Comparison of ENCODE assay signal across 13 cellular contexts in the genomic region with DNA sequence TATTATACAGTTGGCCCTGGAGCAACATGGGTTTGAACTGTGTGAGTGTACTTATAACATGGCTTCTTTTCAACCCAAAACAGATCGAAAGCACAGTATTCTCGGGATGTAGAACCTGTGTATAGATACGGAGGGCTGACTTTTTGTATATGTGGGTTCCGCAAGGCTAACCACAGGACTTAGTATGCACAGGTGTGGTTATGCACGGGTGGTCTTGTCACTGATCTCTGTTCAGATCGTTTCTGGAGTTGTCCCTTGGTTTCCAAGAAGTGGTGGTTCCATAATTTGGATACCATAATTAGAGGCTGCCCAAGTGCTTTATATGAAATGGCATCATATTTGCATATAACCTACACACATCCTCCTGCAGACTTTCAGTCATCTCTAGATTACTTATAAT. TPM values are rescaled to one million over a fixed set of nuclear protein-coding genes. Genes with fewer than 3 reads are reported as not detected.
DNase-seq lines count a peak whose midpoint lies in the region; ATAC-seq and TF ChIP-seq lines count a peak whose summit lies in the region.
"Had no signal": no experiment of that assay in that cellular context is flagged by ENCODE, and none has a peak within 500 bp of the region (broad histone marks: within the 10 kb centered on the region; RNA-seq: fewer than 3 reads in every experiment).

No MANE protein-coding gene starts in this region.

- DNase-seq in Jurkat, Clone E6-1 (ENCODE audit: low read depth, low spot score): peak; percentile 22
- DNase-seq in ACHN (no peak), WTC11 (ENCODE audit: low spot score) (no peak), SHP77 treated with DMSO at 0.1 percent for 48 hours (lab: John Stamatoyannopoulos, UW) (no peak), nucleus accumbens (lab: John Stamatoyannopoulos, UW) (no peak)
- DNase-seq: BE2C; body of pancreas; NK-92 treated with Interleukin-12 subunit alpha and Interleukin-12 subunit beta, amount 100 ng/mL, for 24 hours; stimulated activated naive CD4-positive, alpha-beta T cell treated with Interleukin-2 at 50 U/mL for 16 hours had no signal

- POLR2A ChIA-PET in WTC11 (lab: Charles Lee): no interaction called here

- H3K27ac ChIP-seq in BLaER1: no peak overlapping the region
- H3K27ac ChIP-seq: body of pancreas had no signal

- H3K9me3 ChIP-seq in BLaER1: peaks cover 7% of the 10 kb centered on the region; the same call in 1 of the 2 replicates
- H3K9me3 ChIP-seq: BE2C, body of pancreas had no signal

- no peak overlapping the region for H3K27ac Mint-ChIP-seq in WTC11

- no peak overlapping the region for H3K4me3 Mint-ChIP-seq in WTC11

- no peaks in the 10 kb centered on the region for H3K27me3 ChIP-seq in BLaER1
- H3K27me3 ChIP-seq: BE2C, body of pancreas had no signal

- H3K9me3 Mint-ChIP-seq in WTC11: no peaks in the 10 kb centered on the region

- H3K36me3 ChIP-seq in BLaER1: peaks cover 52% of the 10 kb centered on the region

- ATAC-seq in GM18873 (IDR thresholded peaks at IDR 0.05; ENCODE audit: low FRiP score, unreplicated experiment) (peak; percentile 35), HG02759 (IDR thresholded peaks at IDR 0.05; ENCODE audit: unreplicated experiment) (peak; percentile 48), WTC11 (no peak)
- ATAC-seq: body of pancreas had no signal

- in situ Hi-C loops in ACHN (cut with HindIII; ENCODE audit: low pct_ligation_motif_present, low pct_unique_long_range_greater_than_20kb, low sequenced_read_pairs): no loop called here

- TF ChIP-seq CTCF in WTC11 (IDR thresholded peaks at IDR 0.05): no peak

- H3K4me1 ChIP-seq in BLaER1: peaks cover 47% of the 10 kb centered on the region
- H3K4me1 ChIP-seq: BE2C, body of pancreas had no signal

- H3K27me3 Mint-ChIP-seq in WTC11 (ENCODE audit: low read depth): no peaks in the 10 kb centered on the region

- peak overlapping the region; percentile 87 for H3K4me2 ChIP-seq in BLaER1

- H3K4me3 ChIP-seq in BLaER1: no peak overlapping the region
- H3K4me3 ChIP-seq in Jurkat, Clone E6-1 (ENCODE audit: low read length): no peak overlapping the region
- H3K4me3 ChIP-seq: body of pancreas had no signal

- no peaks in the 10 kb centered on the region for H3K4me1 Mint-ChIP-seq in WTC11

- no peak overlapping the region for H3K9ac ChIP-seq in BLaER1
- H3K9ac ChIP-seq: KMS-11 had no signal

- H4K20me1 ChIP-seq in BLaER1: peaks cover 90% of the 10 kb centered on the region

- CTCF ChIA-PET in WTC11 (lab: Charles Lee): interaction anchor here (1.6 kb wide), 1 partner anchor 34 kb away, joined by 4 read pairs; no protein-coding TSS in a partner anchor

- H3K36me3 Mint-ChIP-seq in WTC11: no peaks in the 10 kb centered on the region; the same call in 1 of the 2 replicates

TF ChIP-seq in WTC11, 78 proteins besides CTCF, POLR2A, EP300 and RAD21:
- TF ChIP-seq, protein P1, sequence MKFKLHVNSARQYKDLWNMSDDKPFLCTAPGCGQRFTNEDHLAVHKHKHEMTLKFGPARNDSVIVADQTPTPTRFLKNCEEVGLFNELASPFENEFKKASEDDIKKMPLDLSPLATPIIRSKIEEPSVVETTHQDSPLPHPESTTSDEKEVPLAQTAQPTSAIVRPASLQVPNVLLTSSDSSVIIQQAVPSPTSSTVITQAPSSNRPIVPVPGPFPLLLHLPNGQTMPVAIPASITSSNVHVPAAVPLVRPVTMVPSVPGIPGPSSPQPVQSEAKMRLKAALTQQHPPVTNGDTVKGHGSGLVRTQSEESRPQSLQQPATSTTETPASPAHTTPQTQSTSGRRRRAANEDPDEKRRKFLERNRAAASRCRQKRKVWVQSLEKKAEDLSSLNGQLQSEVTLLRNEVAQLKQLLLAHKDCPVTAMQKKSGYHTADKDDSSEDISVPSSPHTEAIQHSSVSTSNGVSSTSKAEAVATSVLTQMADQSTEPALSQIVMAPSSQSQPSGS (CRISPR knock-in tag; IDR thresholded peaks at IDR 0.05; ENCODE audit: borderline replicate concordance, low read depth): no peak
- TF ChIP-seq, protein P2, sequence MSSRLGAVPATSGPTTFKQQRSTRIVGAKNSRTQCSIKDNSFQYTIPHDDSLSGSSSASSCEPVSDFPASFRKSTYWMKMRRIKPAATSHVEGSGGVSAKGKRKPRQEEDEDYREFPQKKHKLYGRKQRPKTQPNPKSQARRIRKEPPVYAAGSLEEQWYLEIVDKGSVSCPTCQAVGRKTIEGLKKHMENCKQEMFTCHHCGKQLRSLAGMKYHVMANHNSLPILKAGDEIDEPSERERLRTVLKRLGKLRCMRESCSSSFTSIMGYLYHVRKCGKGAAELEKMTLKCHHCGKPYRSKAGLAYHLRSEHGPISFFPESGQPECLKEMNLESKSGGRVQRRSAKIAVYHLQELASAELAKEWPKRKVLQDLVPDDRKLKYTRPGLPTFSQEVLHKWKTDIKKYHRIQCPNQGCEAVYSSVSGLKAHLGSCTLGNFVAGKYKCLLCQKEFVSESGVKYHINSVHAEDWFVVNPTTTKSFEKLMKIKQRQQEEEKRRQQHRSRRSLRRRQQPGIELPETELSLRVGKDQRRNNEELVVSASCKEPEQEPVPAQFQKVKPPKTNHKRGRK (CRISPR knock-in tag; IDR thresholded peaks at IDR 0.05; ENCODE audit: borderline replicate concordance): no peak
- TF ChIP-seq, protein P3, sequence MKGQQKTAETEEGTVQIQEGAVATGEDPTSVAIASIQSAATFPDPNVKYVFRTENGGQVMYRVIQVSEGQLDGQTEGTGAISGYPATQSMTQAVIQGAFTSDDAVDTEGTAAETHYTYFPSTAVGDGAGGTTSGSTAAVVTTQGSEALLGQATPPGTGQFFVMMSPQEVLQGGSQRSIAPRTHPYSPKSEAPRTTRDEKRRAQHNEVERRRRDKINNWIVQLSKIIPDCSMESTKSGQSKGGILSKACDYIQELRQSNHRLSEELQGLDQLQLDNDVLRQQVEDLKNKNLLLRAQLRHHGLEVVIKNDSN (CRISPR knock-in tag; IDR thresholded peaks at IDR 0.05): no peak
- TF ChIP-seq, protein P4, sequence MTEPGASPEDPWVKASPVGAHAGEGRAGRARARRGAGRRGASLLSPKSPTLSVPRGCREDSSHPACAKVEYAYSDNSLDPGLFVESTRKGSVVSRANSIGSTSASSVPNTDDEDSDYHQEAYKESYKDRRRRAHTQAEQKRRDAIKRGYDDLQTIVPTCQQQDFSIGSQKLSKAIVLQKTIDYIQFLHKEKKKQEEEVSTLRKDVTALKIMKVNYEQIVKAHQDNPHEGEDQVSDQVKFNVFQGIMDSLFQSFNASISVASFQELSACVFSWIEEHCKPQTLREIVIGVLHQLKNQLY (CRISPR knock-in tag; IDR thresholded peaks at IDR 0.05): no peak
- TF ChIP-seq, protein P5, sequence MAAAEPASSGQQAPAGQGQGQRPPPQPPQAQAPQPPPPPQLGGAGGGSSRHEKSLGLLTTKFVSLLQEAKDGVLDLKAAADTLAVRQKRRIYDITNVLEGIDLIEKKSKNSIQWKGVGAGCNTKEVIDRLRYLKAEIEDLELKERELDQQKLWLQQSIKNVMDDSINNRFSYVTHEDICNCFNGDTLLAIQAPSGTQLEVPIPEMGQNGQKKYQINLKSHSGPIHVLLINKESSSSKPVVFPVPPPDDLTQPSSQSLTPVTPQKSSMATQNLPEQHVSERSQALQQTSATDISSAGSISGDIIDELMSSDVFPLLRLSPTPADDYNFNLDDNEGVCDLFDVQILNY (CRISPR knock-in tag; IDR thresholded peaks at IDR 0.05): no peak
- TF ChIP-seq, protein P6, sequence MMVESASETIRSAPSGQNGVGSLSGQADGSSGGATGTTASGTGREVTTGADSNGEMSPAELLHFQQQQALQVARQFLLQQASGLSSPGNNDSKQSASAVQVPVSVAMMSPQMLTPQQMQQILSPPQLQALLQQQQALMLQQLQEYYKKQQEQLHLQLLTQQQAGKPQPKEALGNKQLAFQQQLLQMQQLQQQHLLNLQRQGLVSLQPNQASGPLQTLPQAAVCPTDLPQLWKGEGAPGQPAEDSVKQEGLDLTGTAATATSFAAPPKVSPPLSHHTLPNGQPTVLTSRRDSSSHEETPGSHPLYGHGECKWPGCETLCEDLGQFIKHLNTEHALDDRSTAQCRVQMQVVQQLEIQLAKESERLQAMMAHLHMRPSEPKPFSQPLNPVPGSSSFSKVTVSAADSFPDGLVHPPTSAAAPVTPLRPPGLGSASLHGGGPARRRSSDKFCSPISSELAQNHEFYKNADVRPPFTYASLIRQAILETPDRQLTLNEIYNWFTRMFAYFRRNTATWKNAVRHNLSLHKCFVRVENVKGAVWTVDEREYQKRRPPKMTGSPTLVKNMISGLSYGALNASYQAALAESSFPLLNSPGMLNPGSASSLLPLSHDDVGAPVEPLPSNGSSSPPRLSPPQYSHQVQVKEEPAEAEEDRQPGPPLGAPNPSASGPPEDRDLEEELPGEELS (CRISPR knock-in tag; IDR thresholded peaks at IDR 0.05): no peak
- TF ChIP-seq JAZF1 (CRISPR knock-in tag; IDR thresholded peaks at IDR 0.05) (no peak), ZNF396 (CRISPR knock-in tag; IDR thresholded peaks at IDR 0.05; ENCODE audit: borderline replicate concordance) (no peak), ZNF219 (CRISPR knock-in tag; IDR thresholded peaks at IDR 0.05; ENCODE audit: borderline replicate concordance) (no peak), ZNF423 (CRISPR knock-in tag; IDR thresholded peaks at IDR 0.05) (no peak), NR3C1 (CRISPR knock-in tag; conservative IDR thresholded peaks at IDR 0.05; ENCODE audit: low read depth) (no peak), CBFB (CRISPR knock-in tag; IDR thresholded peaks at IDR 0.05; ENCODE audit: low read depth) (no peak), TEAD4 (CRISPR knock-in tag; IDR thresholded peaks at IDR 0.05) (no peak), NFYB (CRISPR knock-in tag; conservative IDR thresholded peaks at IDR 0.05; ENCODE audit: low read depth) (no peak), FOXJ3 (CRISPR knock-in tag; IDR thresholded peaks at IDR 0.05; ENCODE audit: borderline replicate concordance) (no peak)
- TF ChIP-seq, protein P7, sequence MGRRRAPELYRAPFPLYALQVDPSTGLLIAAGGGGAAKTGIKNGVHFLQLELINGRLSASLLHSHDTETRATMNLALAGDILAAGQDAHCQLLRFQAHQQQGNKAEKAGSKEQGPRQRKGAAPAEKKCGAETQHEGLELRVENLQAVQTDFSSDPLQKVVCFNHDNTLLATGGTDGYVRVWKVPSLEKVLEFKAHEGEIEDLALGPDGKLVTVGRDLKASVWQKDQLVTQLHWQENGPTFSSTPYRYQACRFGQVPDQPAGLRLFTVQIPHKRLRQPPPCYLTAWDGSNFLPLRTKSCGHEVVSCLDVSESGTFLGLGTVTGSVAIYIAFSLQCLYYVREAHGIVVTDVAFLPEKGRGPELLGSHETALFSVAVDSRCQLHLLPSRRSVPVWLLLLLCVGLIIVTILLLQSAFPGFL (CRISPR knock-in tag; IDR thresholded peaks at IDR 0.05; ENCODE audit: borderline replicate concordance): no peak
- TF ChIP-seq, protein P8, sequence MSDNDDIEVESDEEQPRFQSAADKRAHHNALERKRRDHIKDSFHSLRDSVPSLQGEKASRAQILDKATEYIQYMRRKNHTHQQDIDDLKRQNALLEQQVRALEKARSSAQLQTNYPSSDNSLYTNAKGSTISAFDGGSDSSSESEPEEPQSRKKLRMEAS (CRISPR knock-in tag; IDR thresholded peaks at IDR 0.05): no peak

RNA-seq across cellular contexts. Expression of a gene that starts 10.9 kb away (rescaled TPM):
- polyA plus RNA-seq in Jurkat, Clone E6-1 (2012; ENCODE audit: insufficient read depth, insufficient read length): not detected
- total RNA-seq in WTC11 (2021): 2.7 to 3.3 TPM (median 2.8 TPM) in 3 replicates

RNA-seq across cellular contexts. Expression of a gene that starts 51.7 kb away (rescaled TPM):
- polyA plus RNA-seq in Jurkat, Clone E6-1 (2012; ENCODE audit: insufficient read depth, insufficient read length): 39.0 TPM
- 17.6 to 21.5 TPM (median 18.4 TPM) in 3 replicates for total RNA-seq in WTC11 (2021)
